8 cellular contexts compared by ENCODE assay signal in genomic region chr14:54175298-54175942, GRCh38.
A peak's percentile ranks its signal among the peaks of the same experiment; 100 is the strongest.
DNase-seq lines count a peak whose midpoint lies in the region; ATAC-seq and TF ChIP-seq lines count a peak whose summit lies in the region.

No MANE protein-coding gene starts in this region.

- TF ChIP-seq CTCF in 22Rv1 (IDR thresholded peaks at IDR 0.05), result peak; percentile 87
- TF ChIP-seq CTCF in NB4 (IDR thresholded peaks at IDR 0.05; ENCODE audit: low read depth, low read length), result peak; percentile 62

- ATAC-seq in SK-N-SH treated with all-trans-retinoic acid at 6 μM for 48 hours (peak; percentile 88), GM21360 (IDR thresholded peaks at IDR 0.05; ENCODE audit: unreplicated experiment) (no peak)

- no peak overlapping the region for H3K4me3 ChIP-seq in NB4 (ENCODE audit: low read depth, low read length)

- DNase-seq in GM04504 (ENCODE audit: low read depth) (peak; percentile 43), NB4 (ENCODE audit: low read depth) (peak; percentile 61), caudate nucleus (lab: John Stamatoyannopoulos, UW) (peak in 39 of 61 donors; percentile 1 to 79 (median 17)), kidney glomerular epithelial cell (lab: John Stamatoyannopoulos, UW) (peak; percentile 78)
- DNase-seq in stimulated activated CD4-positive, alpha-beta T cell treated with anti-CD3 and anti-CD28 coated beads, Interleukin-4, amount 100 ng/mL, for 1 hour, result peak; percentile 13

- TF ChIP-seq POLR2A in NB4 (IDR thresholded peaks at IDR 0.05; ENCODE audit: extremely low read depth, insufficient read length), result no peak

- H3K27ac ChIP-seq in 22Rv1 (no peak overlapping the region), caudate nucleus (ENCODE audit: low read depth, low read length) (no peak overlapping the region)

TF ChIP-seq in SK-N-SH treated with all-trans-retinoic acid at 6 μM for 48 hours, 23 proteins besides CTCF, POLR2A, EP300 and RAD21:
- TF ChIP-seq CREB5 (CRISPR knock-in tag; IDR thresholded peaks at IDR 0.05; ENCODE audit: low read depth) (no peak), GLIS3 (CRISPR knock-in tag; IDR thresholded peaks at IDR 0.05) (no peak), ZNF8 (CRISPR knock-in tag; IDR thresholded peaks at IDR 0.05) (no peak), PPARA (CRISPR knock-in tag; IDR thresholded peaks at IDR 0.05; ENCODE audit: borderline replicate concordance) (no peak), TSHZ2 (CRISPR knock-in tag; IDR thresholded peaks at IDR 0.05) (no peak), ZC3H10 (CRISPR knock-in tag; IDR thresholded peaks at IDR 0.05) (no peak), ZFP30 (CRISPR knock-in tag; IDR thresholded peaks at IDR 0.05) (no peak), RARB (CRISPR knock-in tag; IDR thresholded peaks at IDR 0.05) (no peak), POU6F1 (CRISPR knock-in tag; IDR thresholded peaks at IDR 0.05; ENCODE audit: borderline replicate concordance, low read depth) (no peak), PATZ1 (CRISPR knock-in tag; IDR thresholded peaks at IDR 0.05; ENCODE audit: borderline replicate concordance) (no peak), SNAI2 (CRISPR knock-in tag; IDR thresholded peaks at IDR 0.05) (no peak), ZNF565 (CRISPR knock-in tag; conservative IDR thresholded peaks at IDR 0.05; ENCODE audit: low read depth) (no peak), CSDC2 (CRISPR knock-in tag; IDR thresholded peaks at IDR 0.05) (no peak), CSRNP3 (CRISPR knock-in tag; IDR thresholded peaks at IDR 0.05) (no peak), OSR1 (CRISPR knock-in tag; IDR thresholded peaks at IDR 0.05) (no peak), ZFP3 (CRISPR knock-in tag; IDR thresholded peaks at IDR 0.05) (no peak), ISL1 (CRISPR knock-in tag; IDR thresholded peaks at IDR 0.05) (no peak)

Comparison
In these comparisons a context has a peak if more than half of its experiments do, and no peak if none do; other contexts are left out.
1. DNase-seq: peak in every context shown above with its lines; median percentile 78 in kidney glomerular epithelial cell; 61 in NB4; 43 in GM04504; 17 in caudate nucleus; 13 in stimulated activated CD4-positive, alpha-beta T cell treated with anti-CD3 and anti-CD28 coated beads, Interleukin-4, amount 100 ng/mL, for 1 hour.